Comparison of ENCODE assay signal across 1 cellular context in the genomic region with DNA sequence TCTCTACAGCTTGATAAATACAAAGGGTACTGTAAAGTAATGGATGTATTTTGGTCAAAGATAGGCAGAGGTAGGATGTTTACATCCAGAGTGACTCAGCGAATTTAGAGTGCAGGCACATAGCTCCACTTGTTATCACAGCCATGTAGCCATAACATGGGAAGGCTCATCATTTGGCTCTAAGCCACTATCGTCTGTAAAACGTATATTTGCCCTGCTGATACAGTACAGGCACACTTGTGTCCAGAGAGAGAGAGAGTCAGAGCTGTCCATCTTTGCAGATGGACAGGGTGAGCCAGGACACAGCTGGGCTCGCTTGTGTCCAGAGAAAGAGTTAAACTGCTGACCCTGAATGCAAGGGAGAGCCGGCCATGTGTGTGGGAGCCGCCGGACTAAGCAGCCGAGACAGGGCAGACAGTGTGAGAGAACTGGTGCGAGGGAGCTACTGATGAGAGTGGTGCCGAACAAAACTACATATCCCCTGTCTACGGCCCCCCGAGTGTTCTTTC.
A peak's percentile ranks its signal among the peaks of the same experiment; 100 is the strongest.
TF ChIP-seq lines count a peak whose summit lies in the region.

No MANE protein-coding gene starts in this region.

TF ChIP-seq in K562, 482 proteins besides CTCF, POLR2A, EP300 and RAD21 (continued from another document and continues in another):
- TF ChIP-seq, protein P1, sequence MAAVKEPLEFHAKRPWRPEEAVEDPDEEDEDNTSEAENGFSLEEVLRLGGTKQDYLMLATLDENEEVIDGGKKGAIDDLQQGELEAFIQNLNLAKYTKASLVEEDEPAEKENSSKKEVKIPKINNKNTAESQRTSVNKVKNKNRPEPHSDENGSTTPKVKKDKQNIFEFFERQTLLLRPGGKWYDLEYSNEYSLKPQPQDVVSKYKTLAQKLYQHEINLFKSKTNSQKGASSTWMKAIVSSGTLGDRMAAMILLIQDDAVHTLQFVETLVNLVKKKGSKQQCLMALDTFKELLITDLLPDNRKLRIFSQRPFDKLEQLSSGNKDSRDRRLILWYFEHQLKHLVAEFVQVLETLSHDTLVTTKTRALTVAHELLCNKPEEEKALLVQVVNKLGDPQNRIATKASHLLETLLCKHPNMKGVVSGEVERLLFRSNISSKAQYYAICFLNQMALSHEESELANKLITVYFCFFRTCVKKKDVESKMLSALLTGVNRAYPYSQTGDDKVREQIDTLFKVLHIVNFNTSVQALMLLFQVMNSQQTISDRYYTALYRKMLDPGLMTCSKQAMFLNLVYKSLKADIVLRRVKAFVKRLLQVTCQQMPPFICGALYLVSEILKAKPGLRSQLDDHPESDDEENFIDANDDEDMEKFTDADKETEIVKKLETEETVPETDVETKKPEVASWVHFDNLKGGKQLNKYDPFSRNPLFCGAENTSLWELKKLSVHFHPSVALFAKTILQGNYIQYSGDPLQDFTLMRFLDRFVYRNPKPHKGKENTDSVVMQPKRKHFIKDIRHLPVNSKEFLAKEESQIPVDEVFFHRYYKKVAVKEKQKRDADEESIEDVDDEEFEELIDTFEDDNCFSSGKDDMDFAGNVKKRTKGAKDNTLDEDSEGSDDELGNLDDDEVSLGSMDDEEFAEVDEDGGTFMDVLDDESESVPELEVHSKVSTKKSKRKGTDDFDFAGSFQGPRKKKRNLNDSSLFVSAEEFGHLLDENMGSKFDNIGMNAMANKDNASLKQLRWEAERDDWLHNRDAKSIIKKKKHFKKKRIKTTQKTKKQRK (IDR thresholded peaks at IDR 0.05; ENCODE audit: borderline replicate concordance, low read depth, low read length): no peak
- no peak for TF ChIP-seq DACH1 (IDR thresholded peaks at IDR 0.05; ENCODE audit: partially characterized antibody)
- no peak for TF ChIP-seq XRCC3 (IDR thresholded peaks at IDR 0.05)
- TF ChIP-seq ZBTB5 (IDR thresholded peaks at IDR 0.05): no peak
- TF ChIP-seq, protein P2, sequence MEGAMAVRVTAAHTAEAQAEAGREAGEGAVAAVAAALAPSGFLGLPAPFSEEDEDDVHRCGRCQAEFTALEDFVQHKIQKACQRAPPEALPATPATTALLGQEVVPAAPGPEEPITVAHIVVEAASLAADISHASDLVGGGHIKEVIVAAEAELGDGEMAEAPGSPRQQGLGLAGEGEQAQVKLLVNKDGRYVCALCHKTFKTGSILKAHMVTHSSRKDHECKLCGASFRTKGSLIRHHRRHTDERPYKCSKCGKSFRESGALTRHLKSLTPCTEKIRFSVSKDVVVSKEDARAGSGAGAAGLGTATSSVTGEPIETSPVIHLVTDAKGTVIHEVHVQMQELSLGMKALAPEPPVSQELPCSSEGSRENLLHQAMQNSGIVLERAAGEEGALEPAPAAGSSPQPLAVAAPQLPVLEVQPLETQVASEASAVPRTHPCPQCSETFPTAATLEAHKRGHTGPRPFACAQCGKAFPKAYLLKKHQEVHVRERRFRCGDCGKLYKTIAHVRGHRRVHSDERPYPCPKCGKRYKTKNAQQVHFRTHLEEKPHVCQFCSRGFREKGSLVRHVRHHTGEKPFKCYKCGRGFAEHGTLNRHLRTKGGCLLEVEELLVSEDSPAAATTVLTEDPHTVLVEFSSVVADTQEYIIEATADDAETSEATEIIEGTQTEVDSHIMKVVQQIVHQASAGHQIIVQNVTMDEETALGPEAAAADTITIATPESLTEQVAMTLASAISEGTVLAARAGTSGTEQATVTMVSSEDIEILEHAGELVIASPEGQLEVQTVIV (CRISPR knock-in tag; IDR thresholded peaks at IDR 0.05; ENCODE audit: borderline replicate concordance): no peak
- no peak for TF ChIP-seq ZNF518B (CRISPR knock-in tag; IDR thresholded peaks at IDR 0.05)
- TF ChIP-seq PYGO2 (tag; IDR thresholded peaks at IDR 0.05): no peak
- TF ChIP-seq PML (IDR thresholded peaks at IDR 0.05; ENCODE audit: low read length): no peak
- no peak for TF ChIP-seq SNRNP70 (optimal IDR thresholded peaks at IDR 0.05; ENCODE audit: low read depth, low read length)
- no peak for TF ChIP-seq NONO (IDR thresholded peaks at IDR 0.05; ENCODE audit: low read depth in 2 of 2, low read length in 1 of 2)
- TF ChIP-seq XRCC4 (IDR thresholded peaks at IDR 0.05; ENCODE audit: extremely low read depth, insufficient read depth, insufficient read length): no peak
- no peak for TF ChIP-seq SNAPC5 (CRISPR knock-in tag; IDR thresholded peaks at IDR 0.05)
- no peak for TF ChIP-seq ASH1L (IDR thresholded peaks at IDR 0.05; ENCODE audit: borderline replicate concordance, low read depth, partially characterized antibody)
- no peak for TF ChIP-seq KLF1 (tag; IDR thresholded peaks at IDR 0.05)
- TF ChIP-seq, protein P3, sequence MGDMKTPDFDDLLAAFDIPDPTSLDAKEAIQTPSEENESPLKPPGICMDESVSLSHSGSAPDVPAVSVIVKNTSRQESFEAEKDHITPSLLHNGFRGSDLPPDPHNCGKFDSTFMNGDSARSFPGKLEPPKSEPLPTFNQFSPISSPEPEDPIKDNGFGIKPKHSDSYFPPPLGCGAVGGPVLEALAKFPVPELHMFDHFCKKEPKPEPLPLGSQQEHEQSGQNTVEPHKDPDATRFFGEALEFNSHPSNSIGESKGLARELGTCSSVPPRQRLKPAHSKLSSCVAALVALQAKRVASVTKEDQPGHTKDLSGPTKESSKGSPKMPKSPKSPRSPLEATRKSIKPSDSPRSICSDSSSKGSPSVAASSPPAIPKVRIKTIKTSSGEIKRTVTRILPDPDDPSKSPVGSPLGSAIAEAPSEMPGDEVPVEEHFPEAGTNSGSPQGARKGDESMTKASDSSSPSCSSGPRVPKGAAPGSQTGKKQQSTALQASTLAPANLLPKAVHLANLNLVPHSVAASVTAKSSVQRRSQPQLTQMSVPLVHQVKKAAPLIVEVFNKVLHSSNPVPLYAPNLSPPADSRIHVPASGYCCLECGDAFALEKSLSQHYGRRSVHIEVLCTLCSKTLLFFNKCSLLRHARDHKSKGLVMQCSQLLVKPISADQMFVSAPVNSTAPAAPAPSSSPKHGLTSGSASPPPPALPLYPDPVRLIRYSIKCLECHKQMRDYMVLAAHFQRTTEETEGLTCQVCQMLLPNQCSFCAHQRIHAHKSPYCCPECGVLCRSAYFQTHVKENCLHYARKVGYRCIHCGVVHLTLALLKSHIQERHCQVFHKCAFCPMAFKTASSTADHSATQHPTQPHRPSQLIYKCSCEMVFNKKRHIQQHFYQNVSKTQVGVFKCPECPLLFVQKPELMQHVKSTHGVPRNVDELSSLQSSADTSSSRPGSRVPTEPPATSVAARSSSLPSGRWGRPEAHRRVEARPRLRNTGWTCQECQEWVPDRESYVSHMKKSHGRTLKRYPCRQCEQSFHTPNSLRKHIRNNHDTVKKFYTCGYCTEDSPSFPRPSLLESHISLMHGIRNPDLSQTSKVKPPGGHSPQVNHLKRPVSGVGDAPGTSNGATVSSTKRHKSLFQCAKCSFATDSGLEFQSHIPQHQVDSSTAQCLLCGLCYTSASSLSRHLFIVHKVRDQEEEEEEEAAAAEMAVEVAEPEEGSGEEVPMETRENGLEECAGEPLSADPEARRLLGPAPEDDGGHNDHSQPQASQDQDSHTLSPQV (IDR thresholded peaks at IDR 0.05): peak; percentile 81
- TF ChIP-seq SMARCC2 (IDR thresholded peaks at IDR 0.05; ENCODE audit: low read depth): peak; percentile 68; the same call in 1 of the 2 replicates
- TF ChIP-seq ATF7 (IDR thresholded peaks at IDR 0.05): peak; percentile 67
- TF ChIP-seq XRCC5 (IDR thresholded peaks at IDR 0.05; ENCODE audit: low read depth, low read length): no peak
- no peak for TF ChIP-seq PHB2 (IDR thresholded peaks at IDR 0.05; ENCODE audit: low read depth)
- TF ChIP-seq RBM22 (IDR thresholded peaks at IDR 0.05; ENCODE audit: low read depth, low read length, poor library complexity, severe bottlenecking): no peak
- no peak for TF ChIP-seq CHD2 (IDR thresholded peaks at IDR 0.05; ENCODE audit: low read depth, low read length)
- TF ChIP-seq FOXJ2 (tag; IDR thresholded peaks at IDR 0.05): peak; percentile 86
- no peak for TF ChIP-seq PPARD (CRISPR knock-in tag; IDR thresholded peaks at IDR 0.05)
- TF ChIP-seq FUS (optimal IDR thresholded peaks at IDR 0.05; ENCODE audit: low read depth, low read length): no peak
- TF ChIP-seq PRPF4 (IDR thresholded peaks at IDR 0.05; ENCODE audit: insufficient read depth, low read depth, low read length, poor library complexity, severe bottlenecking): no peak
- TF ChIP-seq RNF2 (IDR thresholded peaks at IDR 0.05): no peak
- TF ChIP-seq, protein P4, sequence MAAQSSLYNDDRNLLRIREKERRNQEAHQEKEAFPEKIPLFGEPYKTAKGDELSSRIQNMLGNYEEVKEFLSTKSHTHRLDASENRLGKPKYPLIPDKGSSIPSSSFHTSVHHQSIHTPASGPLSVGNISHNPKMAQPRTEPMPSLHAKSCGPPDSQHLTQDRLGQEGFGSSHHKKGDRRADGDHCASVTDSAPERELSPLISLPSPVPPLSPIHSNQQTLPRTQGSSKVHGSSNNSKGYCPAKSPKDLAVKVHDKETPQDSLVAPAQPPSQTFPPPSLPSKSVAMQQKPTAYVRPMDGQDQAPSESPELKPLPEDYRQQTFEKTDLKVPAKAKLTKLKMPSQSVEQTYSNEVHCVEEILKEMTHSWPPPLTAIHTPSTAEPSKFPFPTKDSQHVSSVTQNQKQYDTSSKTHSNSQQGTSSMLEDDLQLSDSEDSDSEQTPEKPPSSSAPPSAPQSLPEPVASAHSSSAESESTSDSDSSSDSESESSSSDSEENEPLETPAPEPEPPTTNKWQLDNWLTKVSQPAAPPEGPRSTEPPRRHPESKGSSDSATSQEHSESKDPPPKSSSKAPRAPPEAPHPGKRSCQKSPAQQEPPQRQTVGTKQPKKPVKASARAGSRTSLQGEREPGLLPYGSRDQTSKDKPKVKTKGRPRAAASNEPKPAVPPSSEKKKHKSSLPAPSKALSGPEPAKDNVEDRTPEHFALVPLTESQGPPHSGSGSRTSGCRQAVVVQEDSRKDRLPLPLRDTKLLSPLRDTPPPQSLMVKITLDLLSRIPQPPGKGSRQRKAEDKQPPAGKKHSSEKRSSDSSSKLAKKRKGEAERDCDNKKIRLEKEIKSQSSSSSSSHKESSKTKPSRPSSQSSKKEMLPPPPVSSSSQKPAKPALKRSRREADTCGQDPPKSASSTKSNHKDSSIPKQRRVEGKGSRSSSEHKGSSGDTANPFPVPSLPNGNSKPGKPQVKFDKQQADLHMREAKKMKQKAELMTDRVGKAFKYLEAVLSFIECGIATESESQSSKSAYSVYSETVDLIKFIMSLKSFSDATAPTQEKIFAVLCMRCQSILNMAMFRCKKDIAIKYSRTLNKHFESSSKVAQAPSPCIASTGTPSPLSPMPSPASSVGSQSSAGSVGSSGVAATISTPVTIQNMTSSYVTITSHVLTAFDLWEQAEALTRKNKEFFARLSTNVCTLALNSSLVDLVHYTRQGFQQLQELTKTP (IDR thresholded peaks at IDR 0.05; ENCODE audit: low read depth in 1 of 2, partially characterized antibody in 2 of 2): no peak
- TF ChIP-seq BHLHE40 (IDR thresholded peaks at IDR 0.05; ENCODE audit: low read length): peak; percentile 57
- no peak for TF ChIP-seq ZBTB26 (CRISPR knock-in tag; IDR thresholded peaks at IDR 0.05)
- no peak for TF ChIP-seq TEAD1 (CRISPR knock-in tag; IDR thresholded peaks at IDR 0.05)
